ENCODE assay signal across 10 cellular contexts in genomic region chr9:69945671-69946141, GRCh38.
DNase-seq lines count a peak whose midpoint lies in the region; ATAC-seq, FAIRE-seq and TF ChIP-seq lines count a peak whose summit lies in the region.
"Had no signal": no experiment of that assay in that cellular context is flagged by ENCODE, and none has a peak within 500 bp of the region (broad histone marks: within the 10 kb centered on the region; RNA-seq: fewer than 3 reads in every experiment).

No MANE protein-coding gene starts in this region.

- POLR2A ChIA-PET in PC-9 (lab: Charles Lee; ENCODE audit: unreplicated experiment): interaction anchor here (0.7 kb wide), 1 partner anchor 187 kb away, joined by 7 read pairs; no protein-coding TSS in a partner anchor
- POLR2A ChIA-PET in activated CD8-positive, alpha-beta T cell treated with anti-CD3 and anti-CD28 coated beads for 36 hours (lab: Charles Lee): interaction anchor here (0.8 kb wide), 1 partner anchor 648 kb away, joined by 4 read pairs; no protein-coding TSS in a partner anchor

- TF ChIP-seq CTCF in CD14-positive monocyte (IDR thresholded peaks at IDR 0.05) (no peak), PC-9 (conservative IDR thresholded peaks at IDR 0.05) (no peak), foreskin fibroblast (IDR thresholded peaks at IDR 0.05; ENCODE audit: low read depth, low read length) (no peak), pancreas (IDR thresholded peaks at IDR 0.05) (no peak)
- no peak for TF ChIP-seq CTCF in activated CD8-positive, alpha-beta T cell treated with anti-CD3 and anti-CD28 coated beads for 36 hours (IDR thresholded peaks at IDR 0.05)

- H3K36me3 Mint-ChIP-seq in CD14-positive monocyte: no peaks in the 10 kb centered on the region
- H3K36me3 Mint-ChIP-seq in stimulated activated effector memory CD8-positive, alpha-beta T cell treated with anti-CD3 and anti-CD28 coated beads, Interleukin-12 subunit alpha, Interleukin-12 subunit beta, amount 100 ng/mL, for 72 hours: no peaks in the 10 kb centered on the region
- H3K36me3 Mint-ChIP-seq in activated CD8-positive, alpha-beta T cell treated with anti-CD3 and anti-CD28 coated beads for 36 hours (ENCODE audit: low read depth): no peaks in the 10 kb centered on the region

- ATAC-seq in pancreas: peak in 3 of 4 donors; percentile 31 to 75 (median 31)
- ATAC-seq in stimulated activated effector memory CD8-positive, alpha-beta T cell treated with anti-CD3 and anti-CD28 coated beads, Interleukin-12 subunit alpha, Interleukin-12 subunit beta, amount 100 ng/mL, for 72 hours: no peak
- ATAC-seq in activated CD8-positive, alpha-beta T cell treated with anti-CD3 and anti-CD28 coated beads for 36 hours: no peak
- ATAC-seq: activated naive CD8-positive, alpha-beta T cell treated with anti-CD3 and anti-CD28 coated beads, Interleukin-2, amount 50 U/mL, for 24 hours had no signal

- no TSS peak for BruUV-seq in PC-9 (replicated peaks; lab: Mats Ljungman, UMichigan)

- WGBS in pancreas, 2 donors: 5 to 9% methylated on average over 1 of the region's 1 CpG

- H3K27me3 ChIP-seq in PC-9 (ENCODE audit: insufficient read depth, low read depth): no peaks in the 10 kb centered on the region
- H3K27me3 ChIP-seq in pancreas: no peaks in the 10 kb centered on the region

- H4K20me1 ChIP-seq in PC-9 (ENCODE audit: insufficient read depth): no peaks in the 10 kb centered on the region

- 0 out of 2 replicates have a peak overlapping the region, but pooled peaks have one; percentile 1 for H2AFZ ChIP-seq in PC-9

- H3K4me3 Mint-ChIP-seq in CD14-positive monocyte: peak overlapping the region in 1 of 2 donors; percentile 61
- H3K4me3 Mint-ChIP-seq in stimulated activated effector memory CD8-positive, alpha-beta T cell treated with anti-CD3 and anti-CD28 coated beads, Interleukin-12 subunit alpha, Interleukin-12 subunit beta, amount 100 ng/mL, for 72 hours: no peak overlapping the region
- H3K4me3 Mint-ChIP-seq in activated CD8-positive, alpha-beta T cell treated with anti-CD3 and anti-CD28 coated beads for 36 hours: no peak overlapping the region
- H3K4me3 Mint-ChIP-seq: activated naive CD8-positive, alpha-beta T cell treated with anti-CD3 and anti-CD28 coated beads, Interleukin-2, amount 50 U/mL, for 24 hours had no signal

- H3K27ac ChIP-seq in PC-9 (peak overlapping the region; percentile 95), pancreas (no peak overlapping the region)
- H3K27ac ChIP-seq: VCaP had no signal

- no peak overlapping the region for H3K4me2 ChIP-seq in PC-9

- H3K4me1 Mint-ChIP-seq in CD14-positive monocyte: peaks cover 29% of the 10 kb centered on the region
- no peaks in the 10 kb centered on the region for H3K4me1 Mint-ChIP-seq in stimulated activated effector memory CD8-positive, alpha-beta T cell treated with anti-CD3 and anti-CD28 coated beads, Interleukin-12 subunit alpha, Interleukin-12 subunit beta, amount 100 ng/mL, for 72 hours
- H3K4me1 Mint-ChIP-seq in activated CD8-positive, alpha-beta T cell treated with anti-CD3 and anti-CD28 coated beads for 36 hours (ENCODE audit: low read depth): no peaks in the 10 kb centered on the region
- H3K4me1 Mint-ChIP-seq: activated naive CD8-positive, alpha-beta T cell treated with anti-CD3 and anti-CD28 coated beads, Interleukin-2, amount 50 U/mL, for 24 hours had no signal

- no peaks in the 10 kb centered on the region for H3K9me2 ChIP-seq in PC-9 (ENCODE audit: insufficient read depth)

- H3K9me3 ChIP-seq in PC-9 (ENCODE audit: insufficient read depth, low read depth) (peaks cover 23% of the 10 kb centered on the region), pancreas (no peaks in the 10 kb centered on the region)

- H3K79me2 ChIP-seq in PC-9 (ENCODE audit: low read depth): no peaks in the 10 kb centered on the region

- DNase-seq in CD14-positive monocyte (ENCODE audit: low spot score): peak; percentile 85
- DNase-seq in PC-9: no peak
- DNase-seq in foreskin fibroblast: peak; percentile 69 to 71
- peak in 1 of 6 donors; percentile 9 for DNase-seq in pancreas
- no peak for DNase-seq in NCI-H226
- DNase-seq in stimulated activated effector memory CD8-positive, alpha-beta T cell treated with anti-CD3 and anti-CD28 coated beads, Interleukin-12 subunit alpha, Interleukin-12 subunit beta, amount 100 ng/mL, for 72 hours (ENCODE audit: low spot score in 2 of 2): no peak
- DNase-seq in GM19240 (ENCODE audit: insufficient read length, low spot score): no peak
- no peak for DNase-seq in activated CD8-positive, alpha-beta T cell treated with anti-CD3 and anti-CD28 coated beads for 36 hours
- DNase-seq: activated naive CD8-positive, alpha-beta T cell treated with anti-CD3 and anti-CD28 coated beads, Interleukin-2, amount 50 U/mL, for 24 hours had no signal

- H3K27me3 Mint-ChIP-seq in CD14-positive monocyte (ENCODE audit: low read depth in 3 of 3): peaks cover 0 to 1% (median 0%) of the 10 kb centered on the region in 3 donors
- H3K27me3 Mint-ChIP-seq in activated CD8-positive, alpha-beta T cell treated with anti-CD3 and anti-CD28 coated beads for 36 hours: peaks cover 16% of the 10 kb centered on the region

- H3K4me3 ChIP-seq in PC-9: no peak overlapping the region
- H3K4me3 ChIP-seq in foreskin fibroblast (ENCODE audit: low read depth in 1 of 2, low read length in 2 of 2): no peak overlapping the region
- H3K4me3 ChIP-seq in pancreas: no peak overlapping the region

- CTCF ChIA-PET in PC-9 (lab: Charles Lee): interaction anchor here (0.7 kb wide), 2 partner anchors 16 to 206 kb away, joined by 3 to 7 read pairs; no protein-coding TSS in a partner anchor
- CTCF ChIA-PET in activated CD8-positive, alpha-beta T cell treated with anti-CD3 and anti-CD28 coated beads for 36 hours (lab: Charles Lee): interaction anchor here (0.7 to 1.6 kb wide), 2 partner anchors 165 to 1386 kb away, joined by 3 to 4 read pairs; no protein-coding TSS in a partner anchor

- H3K36me3 ChIP-seq in PC-9 (ENCODE audit: low read depth) (no peaks in the 10 kb centered on the region), pancreas (no peaks in the 10 kb centered on the region)

- peak overlapping the region; percentile 88 to 97 (median 95) for H3K27ac Mint-ChIP-seq in CD14-positive monocyte
- H3K27ac Mint-ChIP-seq in stimulated activated effector memory CD8-positive, alpha-beta T cell treated with anti-CD3 and anti-CD28 coated beads, Interleukin-12 subunit alpha, Interleukin-12 subunit beta, amount 100 ng/mL, for 72 hours: no peak overlapping the region
- H3K27ac Mint-ChIP-seq in activated CD8-positive, alpha-beta T cell treated with anti-CD3 and anti-CD28 coated beads for 36 hours: no peak overlapping the region
- H3K27ac Mint-ChIP-seq: activated naive CD8-positive, alpha-beta T cell treated with anti-CD3 and anti-CD28 coated beads, Interleukin-2, amount 50 U/mL, for 24 hours had no signal

- no peak for FAIRE-seq in pancreas (lab: Jason Lieb, UNC)

- H3K4me1 ChIP-seq in PC-9 (replicated peaks; ENCODE audit: insufficient read depth) (peaks cover 18% of the 10 kb centered on the region), pancreas (no peaks in the 10 kb centered on the region)

- intact Hi-C loops in CD14-positive monocyte (cut with micrococcal nuclease) (no loop called here), PC-9 (cut with micrococcal nuclease; ENCODE audit: unreplicated experiment) (loop anchor here (5.0 kb wide), 1 partner anchor 472 kb away; no protein-coding TSS in a partner anchor), pancreas (cut with DNase I) (no loop called here)
- intact Hi-C loops in activated CD8-positive, alpha-beta T cell treated with anti-CD3 and anti-CD28 coated beads for 36 hours (cut with micrococcal nuclease): no loop called here

- H3K9me3 Mint-ChIP-seq in CD14-positive monocyte: peaks cover 0 to 5% (median under 1%) of the 10 kb centered on the region in 7 donors
- no peaks in the 10 kb centered on the region for H3K9me3 Mint-ChIP-seq in stimulated activated effector memory CD8-positive, alpha-beta T cell treated with anti-CD3 and anti-CD28 coated beads, Interleukin-12 subunit alpha, Interleukin-12 subunit beta, amount 100 ng/mL, for 72 hours
- no peaks in the 10 kb centered on the region for H3K9me3 Mint-ChIP-seq in activated CD8-positive, alpha-beta T cell treated with anti-CD3 and anti-CD28 coated beads for 36 hours
- H3K9me3 Mint-ChIP-seq: activated naive CD8-positive, alpha-beta T cell treated with anti-CD3 and anti-CD28 coated beads, Interleukin-2, amount 50 U/mL, for 24 hours had no signal

- no peaks in the 10 kb centered on the region for H3F3A ChIP-seq in PC-9 (ENCODE audit: insufficient read depth, low read depth)

Comparison
In these comparisons a context has a peak if more than half of its experiments do, and no peak if none do; other contexts are left out.
1. DNase-seq: peak in CD14-positive monocyte (single experiment) and foreskin fibroblast (2 of 2); none in PC-9 (0 of 2), NCI-H226 (single experiment), stimulated activated effector memory CD8-positive, alpha-beta T cell treated with anti-CD3 and anti-CD28 coated beads, Interleukin-12 subunit alpha, Interleukin-12 subunit beta, amount 100 ng/mL, for 72 hours (0 of 2), GM19240 (single experiment) and activated CD8-positive, alpha-beta T cell treated with anti-CD3 and anti-CD28 coated beads for 36 hours (single experiment).
2. H3K27ac Mint-ChIP-seq: peak in CD14-positive monocyte (7 of 7); none in stimulated activated effector memory CD8-positive, alpha-beta T cell treated with anti-CD3 and anti-CD28 coated beads, Interleukin-12 subunit alpha, Interleukin-12 subunit beta, amount 100 ng/mL, for 72 hours (single experiment) and activated CD8-positive, alpha-beta T cell treated with anti-CD3 and anti-CD28 coated beads for 36 hours (single experiment).
3. ATAC-seq: peak in pancreas (3 of 4); none in stimulated activated effector memory CD8-positive, alpha-beta T cell treated with anti-CD3 and anti-CD28 coated beads, Interleukin-12 subunit alpha, Interleukin-12 subunit beta, amount 100 ng/mL, for 72 hours (single experiment) and activated CD8-positive, alpha-beta T cell treated with anti-CD3 and anti-CD28 coated beads for 36 hours (single experiment).